7 cellular contexts compared by ENCODE assay signal in the genomic region with DNA sequence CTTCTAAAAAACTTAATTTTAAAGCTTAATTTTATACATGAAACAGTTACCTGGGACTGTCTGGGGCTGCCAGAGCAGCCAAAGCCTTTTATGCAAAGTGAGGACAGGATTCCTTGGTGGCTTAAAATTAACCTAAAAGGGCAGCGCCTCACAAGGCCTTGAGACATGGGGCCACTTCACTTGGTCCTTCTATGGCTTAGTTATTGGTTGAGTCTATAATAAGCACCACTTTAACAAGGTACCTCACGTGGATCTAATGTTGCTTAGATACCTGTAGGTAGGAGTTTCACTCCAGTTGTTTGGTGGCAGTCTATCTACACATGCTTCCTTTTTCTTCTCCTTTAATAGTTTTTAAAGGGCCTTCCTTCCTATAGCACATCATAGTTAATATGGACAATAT.
"Had no signal": no experiment of that assay in that cellular context is flagged by ENCODE, and none has a peak within 500 bp of the region (broad histone marks: within the 10 kb centered on the region; RNA-seq: fewer than 3 reads in every experiment).

No MANE protein-coding gene starts in this region.

- H3K9me3 Mint-ChIP-seq: IgD-negative memory B cell had no signal

- H3K27ac ChIP-seq: HL-60, KMS-11 had no signal

- ATAC-seq: HepG2, K562 had no signal

- H3K4me3 Mint-ChIP-seq: IgD-negative memory B cell had no signal

- DNase-seq: KBM-7, KG1 had no signal

- H3K27me3 Mint-ChIP-seq: IgD-negative memory B cell had no signal

- H3K4me3 ChIP-seq: K562 had no signal
